In the genomic region with DNA sequence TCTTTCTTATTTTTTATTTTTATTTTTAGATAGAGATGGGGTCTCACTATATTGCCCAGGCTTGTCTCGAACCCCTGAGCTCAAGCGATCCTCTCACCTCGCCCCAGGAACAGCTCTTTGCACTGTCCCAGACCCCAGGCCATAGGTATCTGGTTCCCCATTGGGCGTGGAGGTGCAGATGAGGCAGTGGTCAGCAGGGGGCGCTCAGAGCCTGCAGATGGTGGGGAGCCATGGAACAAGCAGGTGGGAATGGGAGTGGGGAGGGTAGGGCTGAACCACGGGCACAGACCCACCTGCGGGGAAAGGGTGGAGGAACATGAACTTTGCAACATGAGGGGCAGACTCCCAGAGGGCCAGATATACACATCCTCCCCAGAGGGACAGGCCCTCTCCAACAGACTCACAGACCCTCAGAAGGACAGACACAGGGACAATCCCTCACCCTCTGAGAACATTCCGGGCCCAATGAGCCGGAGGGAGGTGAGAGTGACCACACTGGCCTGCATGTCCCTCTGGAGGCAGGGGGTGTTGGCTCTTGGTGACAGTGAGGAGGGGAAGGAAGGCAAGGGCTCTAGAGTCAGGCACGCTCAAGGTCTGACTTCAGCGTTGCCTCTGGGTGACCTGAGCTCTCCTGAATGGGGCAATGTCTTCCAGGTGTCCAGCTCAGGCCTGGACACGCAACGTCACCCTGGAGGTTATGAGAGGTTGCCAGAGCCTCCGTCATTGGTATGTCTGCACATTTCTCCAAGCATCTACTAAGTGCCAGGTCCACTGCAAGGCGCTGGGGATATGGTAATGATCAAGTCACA, we compare ENCODE assay signal across 1 cellular context.
TF ChIP-seq lines count a peak whose summit lies in the region.

No MANE protein-coding gene starts in this region.

TF ChIP-seq in H1, 55 proteins besides CTCF, POLR2A, EP300 and RAD21 (continued from another document):
- TF ChIP-seq NANOG (IDR thresholded peaks at IDR 0.05; ENCODE audit: insufficient read depth, low read depth, low read length, poor library complexity, severe bottlenecking) (no peak), YY1 (IDR thresholded peaks at IDR 0.05; ENCODE audit: low read depth, low read length) (peak; percentile 80), KDM1A (IDR thresholded peaks at IDR 0.05; ENCODE audit: borderline replicate concordance, low read length) (peak; percentile 45; the same call in 1 of the 2 replicates), BACH1 (IDR thresholded peaks at IDR 0.05; ENCODE audit: low read length) (no peak), CHD1 (IDR thresholded peaks at IDR 0.05; ENCODE audit: low read depth, low read length) (no peak), CEBPB (IDR thresholded peaks at IDR 0.05; ENCODE audit: low read depth, low read length) (no peak), RNF2 (IDR thresholded peaks at IDR 0.05; ENCODE audit: borderline replicate concordance, low read depth, low read length, missing control alignments, poor library complexity, severe bottlenecking) (no peak), TAF7 (optimal IDR thresholded peaks at IDR 0.05; ENCODE audit: borderline replicate concordance, low read depth, low read length) (peak; percentile 52), POLR2AphosphoS5 (IDR thresholded peaks at IDR 0.05; ENCODE audit: low read depth, low read length) (no peak), SUZ12 (IDR thresholded peaks at IDR 0.05; ENCODE audit: low read length) (no peak), HDAC2 (IDR thresholded peaks at IDR 0.05; ENCODE audit: borderline replicate concordance in 1 of 2, low read depth in 2 of 2, low read length in 2 of 2) (no peak), SIRT6 (IDR thresholded peaks at IDR 0.05; ENCODE audit: low read length) (no peak), MAFK (IDR thresholded peaks at IDR 0.05; ENCODE audit: low read depth, low read length) (no peak), CBX8 (IDR thresholded peaks at IDR 0.05; ENCODE audit: borderline replicate concordance, low read depth, low read length) (no peak), JUND (IDR thresholded peaks at IDR 0.05; ENCODE audit: low read length) (peak; percentile 35; the same call in 1 of the 2 replicates), SP4 (IDR thresholded peaks at IDR 0.05; ENCODE audit: low read length) (no peak), EZH2 (IDR thresholded peaks at IDR 0.05; ENCODE audit: low read depth, low read length, severe bottlenecking) (no peak), E2F6 (IDR thresholded peaks at IDR 0.05) (no peak), SRF (IDR thresholded peaks at IDR 0.05; ENCODE audit: low read depth, low read length) (no peak), CTBP2 (IDR thresholded peaks at IDR 0.05; ENCODE audit: borderline replicate concordance, insufficient read depth, insufficient read length, low read length) (no peak), FOSL1 (IDR thresholded peaks at IDR 0.05; ENCODE audit: insufficient read depth, low read depth, low read length) (no peak), CHD7 (IDR thresholded peaks at IDR 0.05; ENCODE audit: insufficient replicate concordance, low read length) (no peak), SP2 (IDR thresholded peaks at IDR 0.05; ENCODE audit: low read length) (no peak), JUN (IDR thresholded peaks at IDR 0.05; ENCODE audit: low read depth, low read length) (no peak), HDAC6 (IDR thresholded peaks at IDR 0.05; ENCODE audit: low read depth, low read length) (no peak), BCL11A (IDR thresholded peaks at IDR 0.05; ENCODE audit: low read depth in 2 of 2, low read length in 2 of 2) (no peak), TCF12 (IDR thresholded peaks at IDR 0.05; ENCODE audit: low read depth, low read length) (no peak), PHF8 (conservative IDR thresholded peaks at IDR 0.05; ENCODE audit: low read depth, low read length) (no peak), CBX5 (IDR thresholded peaks at IDR 0.05; ENCODE audit: low read depth, low read length) (no peak), SIX5 (IDR thresholded peaks at IDR 0.05; ENCODE audit: low read depth, low read length) (no peak), TAF1 (IDR thresholded peaks at IDR 0.05; ENCODE audit: low read depth, low read length) (no peak), NRF1 (IDR thresholded peaks at IDR 0.05; ENCODE audit: low read depth, low read length) (no peak), RXRA (IDR thresholded peaks at IDR 0.05; ENCODE audit: insufficient read depth, low read depth, low read length) (no peak), SP1 (IDR thresholded peaks at IDR 0.05; ENCODE audit: low read depth, low read length) (no peak), BRCA1 (IDR thresholded peaks at IDR 0.05; ENCODE audit: low read depth, low read length) (no peak), ASH2L (IDR thresholded peaks at IDR 0.05; ENCODE audit: low read length) (no peak), KDM5A (IDR thresholded peaks at IDR 0.05; ENCODE audit: low read length) (no peak), KDM4A (IDR thresholded peaks at IDR 0.05; ENCODE audit: low read depth, low read length, severe bottlenecking) (no peak)
- TF ChIP-seq, protein P1, sequence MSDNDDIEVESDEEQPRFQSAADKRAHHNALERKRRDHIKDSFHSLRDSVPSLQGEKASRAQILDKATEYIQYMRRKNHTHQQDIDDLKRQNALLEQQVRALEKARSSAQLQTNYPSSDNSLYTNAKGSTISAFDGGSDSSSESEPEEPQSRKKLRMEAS (IDR thresholded peaks at IDR 0.05) = peak; percentile 55
- TF ChIP-seq, protein P2, sequence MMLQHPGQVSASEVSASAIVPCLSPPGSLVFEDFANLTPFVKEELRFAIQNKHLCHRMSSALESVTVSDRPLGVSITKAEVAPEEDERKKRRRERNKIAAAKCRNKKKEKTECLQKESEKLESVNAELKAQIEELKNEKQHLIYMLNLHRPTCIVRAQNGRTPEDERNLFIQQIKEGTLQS (IDR thresholded peaks at IDR 0.05; ENCODE audit: insufficient read depth, low read depth, low read length) = 0 out of 2 replicates have a peak, but pooled peaks have one; percentile 16
- TF ChIP-seq, protein P3, sequence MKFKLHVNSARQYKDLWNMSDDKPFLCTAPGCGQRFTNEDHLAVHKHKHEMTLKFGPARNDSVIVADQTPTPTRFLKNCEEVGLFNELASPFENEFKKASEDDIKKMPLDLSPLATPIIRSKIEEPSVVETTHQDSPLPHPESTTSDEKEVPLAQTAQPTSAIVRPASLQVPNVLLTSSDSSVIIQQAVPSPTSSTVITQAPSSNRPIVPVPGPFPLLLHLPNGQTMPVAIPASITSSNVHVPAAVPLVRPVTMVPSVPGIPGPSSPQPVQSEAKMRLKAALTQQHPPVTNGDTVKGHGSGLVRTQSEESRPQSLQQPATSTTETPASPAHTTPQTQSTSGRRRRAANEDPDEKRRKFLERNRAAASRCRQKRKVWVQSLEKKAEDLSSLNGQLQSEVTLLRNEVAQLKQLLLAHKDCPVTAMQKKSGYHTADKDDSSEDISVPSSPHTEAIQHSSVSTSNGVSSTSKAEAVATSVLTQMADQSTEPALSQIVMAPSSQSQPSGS (IDR thresholded peaks at IDR 0.05; ENCODE audit: low read length) = no peak
